Comparison of ENCODE assay signal across 7 cellular contexts in genomic region chr1:110337704-110338199, GRCh38. TPM values are rescaled to one million over a fixed set of nuclear protein-coding genes. Genes with fewer than 3 reads are reported as not detected.
A peak's percentile ranks its signal among the peaks of the same experiment; 100 is the strongest.
DNase-seq lines count a peak whose midpoint lies in the region; TF ChIP-seq lines count a peak whose summit lies in the region.

No MANE protein-coding gene starts in this region.

- H3K27ac ChIP-seq in fibroblast of lung (ENCODE audit: insufficient read depth, low read length): peak overlapping the region; percentile 99
- peak overlapping the region; percentile 95 for H3K27ac ChIP-seq in osteoblast (ENCODE audit: low read depth, low read length)
- H3K27ac ChIP-seq in uterus: peak overlapping the region; percentile 99

- H3K4me2 ChIP-seq in fibroblast of lung (ENCODE audit: extremely low read depth, insufficient read depth, low read length) (peak overlapping the region; percentile 97), osteoblast (ENCODE audit: insufficient read depth, low read length) (peak overlapping the region; percentile 100)

- peaks cover 16% of the 10 kb centered on the region for H3K36me3 ChIP-seq in fibroblast of lung (ENCODE audit: control insufficient read depth, insufficient read depth, low read length)
- peaks cover 19% of the 10 kb centered on the region for H3K36me3 ChIP-seq in osteoblast (ENCODE audit: insufficient read depth, low read length)
- H3K36me3 ChIP-seq in uterus: no peaks in the 10 kb centered on the region

- no peaks in the 10 kb centered on the region for H3K9me3 ChIP-seq in fibroblast of lung (ENCODE audit: control insufficient read depth, insufficient read depth, low read depth, low read length)
- no peaks in the 10 kb centered on the region for H3K9me3 ChIP-seq in osteoblast (ENCODE audit: low read depth, low read length)
- H3K9me3 ChIP-seq in uterus: no peaks in the 10 kb centered on the region

- intact Hi-C loops in uterus (cut with DNase I; ENCODE audit: low total_unique reads): loop anchor here (2.0 kb wide), 1 partner anchor 69 kb away; the partner anchor contains the start of gene LAMTOR5

- H4K20me1 ChIP-seq in fibroblast of lung (ENCODE audit: control insufficient read depth, extremely low read depth, insufficient read depth, low read length): no peaks in the 10 kb centered on the region
- peaks cover 30% of the 10 kb centered on the region for H4K20me1 ChIP-seq in osteoblast (ENCODE audit: insufficient read depth, low read length)

- H3K4me1 ChIP-seq in fibroblast of lung (ENCODE audit: control insufficient read depth, extremely low read depth, insufficient read depth, low read length) (peaks cover 17% of the 10 kb centered on the region), osteoblast (ENCODE audit: insufficient read depth, low read length) (peaks cover 34% of the 10 kb centered on the region), uterus (peaks cover 7 to 11% of the 10 kb centered on the region in 2 donors)

- DNase-seq in GM12865 (ENCODE audit: low read depth) (peak; percentile 74), NCI-H524 treated with DMSO at 0.1 percent for 48 hours (lab: John Stamatoyannopoulos, UW) (peak; percentile 37), activated T-cell treated with anti-CD3 and anti-CD28 coated beads for 24 hours (ENCODE audit: low read depth) (peak; percentile 18), fibroblast of lung (ENCODE audit: low read depth in 2 of 2) (no peak), osteoblast (ENCODE audit: insufficient read length, low spot score, missing footprints) (no peak), uterus (peak; percentile 31 to 32), dedifferentiated amniotic fluid mesenchymal stem cell (ENCODE audit: extremely low spot score) (no peak)

- peak overlapping the region; percentile 92 for H3K4me3 ChIP-seq in GM12865 (ENCODE audit: low read depth, low read length)
- peak overlapping the region; percentile 75 to 96 (median 82) for H3K4me3 ChIP-seq in fibroblast of lung (replicated peaks in 1 of 4; ENCODE audit: control extremely low read depth in 1 of 4, insufficient read depth in 1 of 4, low read depth in 3 of 4, low read length in 4 of 4)
- H3K4me3 ChIP-seq in osteoblast (ENCODE audit: insufficient read depth, low read length): peak overlapping the region; percentile 99
- H3K4me3 ChIP-seq in uterus: peak overlapping the region; percentile 58 to 100

- no peak for TF ChIP-seq POLR2A in uterus (IDR thresholded peaks at IDR 0.05)

- peaks cover 34% of the 10 kb centered on the region for H3K79me2 ChIP-seq in fibroblast of lung (ENCODE audit: control insufficient read depth, insufficient read depth, low read length)
- H3K79me2 ChIP-seq in osteoblast (ENCODE audit: insufficient read depth, low read length): peaks cover 34% of the 10 kb centered on the region

- H2AFZ ChIP-seq in fibroblast of lung (ENCODE audit: low read length): peak overlapping the region; percentile 87
- H2AFZ ChIP-seq in osteoblast (ENCODE audit: low read length): peak overlapping the region; percentile 98

- peak overlapping the region; percentile 90 for H3K9ac ChIP-seq in fibroblast of lung (ENCODE audit: insufficient read depth, low read length)

- H3K27me3 ChIP-seq in fibroblast of lung (ENCODE audit: control insufficient read depth, insufficient read depth, low read length) (no peaks in the 10 kb centered on the region), osteoblast (ENCODE audit: insufficient read depth, low read length) (no peaks in the 10 kb centered on the region), uterus (no peaks in the 10 kb centered on the region)

- TF ChIP-seq CTCF in GM12865 (IDR thresholded peaks at IDR 0.05; ENCODE audit: insufficient read depth, low read depth, low read length, missing control alignments) (no peak), fibroblast of lung (conservative IDR thresholded peaks at IDR 0.05 in 1 of 2, IDR thresholded peaks at IDR 0.05 in 1 of 2; ENCODE audit: low read depth in 1 of 2, low read length in 2 of 2) (no peak), osteoblast (IDR thresholded peaks at IDR 0.05; ENCODE audit: extremely low read depth, low read depth, low read length) (no peak), uterus (IDR thresholded peaks at IDR 0.05) (no peak)

RNA-seq across cellular contexts. Expression of gene RBM15, which starts 1.4 kb away (rescaled TPM):
- total RNA-seq in fibroblast of lung (25.9 and 26.5 TPM in 2 replicates), osteoblast (30.6 and 38.0 TPM in 2 replicates), uterus (10 to 100 TPM in 3 of 4 donors, 1 to 10 TPM in 1; 9.2 to 71.1 (median 20.8) TPM)
- 8.4 and 10.7 TPM in 2 replicates for polyA plus RNA-seq in fibroblast of lung
- 4.1 and 4.2 TPM in 2 replicates for polyA plus RNA-seq in fibroblast of lung (2012)
- 40.5 and 54.2 TPM in 2 replicates for polyA minus RNA-seq in fibroblast of lung (ENCODE audit: low replicate concordance)

RNA-seq across cellular contexts. Expression of gene SLC16A4, which starts 53.1 kb away (rescaled TPM):
- total RNA-seq in fibroblast of lung: 42.6 and 64.4 TPM in 2 replicates
- polyA plus RNA-seq in fibroblast of lung: 32.8 and 91.9 TPM in 2 replicates
- polyA plus RNA-seq in fibroblast of lung (2012): 15.5 and 40.3 TPM in 2 replicates
- polyA minus RNA-seq in fibroblast of lung (ENCODE audit: low replicate concordance): 16.4 and 30.2 TPM in 2 replicates
- total RNA-seq in osteoblast: 76.0 and 90.2 TPM in 2 replicates
- total RNA-seq in uterus: 10 to 100 TPM in 1 of 4 donors, 1 to 10 TPM in 3; 2.3 to 11.3 (median 4.6) TPM

Comparison
In these comparisons a context has a peak if more than half of its experiments do, and no peak if none do; other contexts are left out.
1. DNase-seq: peak in GM12865 (single experiment), NCI-H524 treated with DMSO at 0.1 percent for 48 hours (single experiment), activated T-cell treated with anti-CD3 and anti-CD28 coated beads for 24 hours (single experiment) and uterus (2 of 2); none in fibroblast of lung (0 of 2), osteoblast (single experiment) and dedifferentiated amniotic fluid mesenchymal stem cell (single experiment).
2. Peak in every context shown above with its lines, with median percentiles within 50 percentile points of each other: H3K4me3 ChIP-seq and H3K27ac ChIP-seq.